In the genomic region with DNA sequence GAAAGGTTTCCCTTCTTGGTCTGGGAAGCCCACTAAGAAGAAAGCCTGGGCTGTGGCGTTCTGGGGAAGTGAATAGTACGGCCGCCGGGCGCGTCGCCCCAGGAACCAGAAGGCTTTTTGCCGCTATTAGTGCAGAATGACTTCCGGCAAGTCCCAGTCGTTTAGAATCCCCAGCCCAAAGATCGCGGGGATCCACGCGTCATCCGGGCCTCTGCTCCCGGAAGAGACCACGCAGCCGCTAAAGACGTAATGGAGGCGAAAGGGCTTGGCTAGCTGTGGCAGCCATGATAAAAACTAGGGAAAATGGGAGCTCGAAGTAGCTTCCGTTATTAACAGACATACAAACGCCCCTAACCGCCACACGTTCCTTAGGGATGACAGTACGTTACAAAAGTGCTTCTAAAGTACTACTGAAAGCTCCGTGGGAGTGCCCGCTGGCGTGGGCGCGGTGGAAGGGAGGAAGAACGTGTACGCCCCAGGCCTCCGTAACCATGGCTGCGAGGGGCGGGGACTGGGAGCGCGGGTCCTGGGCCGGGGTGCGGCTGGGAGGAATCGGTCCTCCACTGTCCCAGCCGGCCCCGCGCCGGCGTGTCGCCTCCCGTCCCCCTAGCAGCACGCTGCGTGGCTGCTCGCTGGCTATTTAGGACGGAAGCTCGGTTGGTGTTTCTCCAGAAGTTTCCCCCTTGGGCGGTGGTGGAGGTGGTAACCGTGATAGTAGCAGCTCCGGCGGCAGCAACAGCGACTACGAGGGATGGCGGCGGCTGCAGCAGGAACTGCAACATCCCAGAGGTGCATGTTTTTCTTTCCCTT, we compare ENCODE assay signal across 1 cellular context.
TF ChIP-seq lines count a peak whose summit lies in the region.

A gene (plus strand): TSS at position 667 of the 810 bp plus-strand sequence. CDS start 85 bp downstream, at position 752.

TF ChIP-seq in GM12878, 131 proteins besides CTCF, POLR2A, EP300 and RAD21 (continued from another document and continues in another):
- TF ChIP-seq, protein P1, sequence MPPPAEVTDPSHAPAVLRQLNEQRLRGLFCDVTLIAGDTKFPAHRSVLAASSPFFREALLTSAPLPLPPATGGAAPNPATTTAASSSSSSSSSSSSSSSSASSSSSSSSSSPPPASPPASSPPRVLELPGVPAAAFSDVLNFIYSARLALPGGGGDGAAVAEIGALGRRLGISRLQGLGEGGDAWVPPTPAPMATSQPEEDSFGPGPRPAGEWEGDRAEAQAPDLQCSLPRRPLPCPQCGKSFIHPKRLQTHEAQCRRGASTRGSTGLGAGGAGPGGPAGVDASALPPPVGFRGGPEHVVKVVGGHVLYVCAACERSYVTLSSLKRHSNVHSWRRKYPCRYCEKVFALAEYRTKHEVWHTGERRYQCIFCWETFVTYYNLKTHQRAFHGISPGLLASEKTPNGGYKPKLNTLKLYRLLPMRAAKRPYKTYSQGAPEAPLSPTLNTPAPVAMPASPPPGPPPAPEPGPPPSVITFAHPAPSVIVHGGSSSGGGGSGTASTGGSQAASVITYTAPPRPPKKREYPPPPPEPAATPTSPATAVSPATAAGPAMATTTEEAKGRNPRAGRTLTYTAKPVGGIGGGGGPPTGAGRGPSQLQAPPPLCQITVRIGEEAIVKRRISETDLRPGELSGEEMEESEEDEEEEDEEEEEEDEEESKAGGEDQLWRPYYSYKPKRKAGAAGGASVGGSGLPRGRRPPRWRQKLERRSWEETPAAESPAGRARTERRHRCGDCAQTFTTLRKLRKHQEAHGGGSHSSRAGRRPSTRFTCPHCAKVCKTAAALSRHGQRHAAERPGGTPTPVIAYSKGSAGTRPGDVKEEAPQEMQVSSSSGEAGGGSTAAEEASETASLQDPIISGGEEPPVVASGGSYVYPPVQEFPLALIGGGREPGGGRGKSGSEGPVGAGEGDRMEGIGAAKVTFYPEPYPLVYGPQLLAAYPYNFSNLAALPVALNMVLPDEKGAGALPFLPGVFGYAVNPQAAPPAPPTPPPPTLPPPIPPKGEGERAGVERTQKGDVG (CRISPR knock-in tag; IDR thresholded peaks at IDR 0.05): no peak
- TF ChIP-seq, protein P2, sequence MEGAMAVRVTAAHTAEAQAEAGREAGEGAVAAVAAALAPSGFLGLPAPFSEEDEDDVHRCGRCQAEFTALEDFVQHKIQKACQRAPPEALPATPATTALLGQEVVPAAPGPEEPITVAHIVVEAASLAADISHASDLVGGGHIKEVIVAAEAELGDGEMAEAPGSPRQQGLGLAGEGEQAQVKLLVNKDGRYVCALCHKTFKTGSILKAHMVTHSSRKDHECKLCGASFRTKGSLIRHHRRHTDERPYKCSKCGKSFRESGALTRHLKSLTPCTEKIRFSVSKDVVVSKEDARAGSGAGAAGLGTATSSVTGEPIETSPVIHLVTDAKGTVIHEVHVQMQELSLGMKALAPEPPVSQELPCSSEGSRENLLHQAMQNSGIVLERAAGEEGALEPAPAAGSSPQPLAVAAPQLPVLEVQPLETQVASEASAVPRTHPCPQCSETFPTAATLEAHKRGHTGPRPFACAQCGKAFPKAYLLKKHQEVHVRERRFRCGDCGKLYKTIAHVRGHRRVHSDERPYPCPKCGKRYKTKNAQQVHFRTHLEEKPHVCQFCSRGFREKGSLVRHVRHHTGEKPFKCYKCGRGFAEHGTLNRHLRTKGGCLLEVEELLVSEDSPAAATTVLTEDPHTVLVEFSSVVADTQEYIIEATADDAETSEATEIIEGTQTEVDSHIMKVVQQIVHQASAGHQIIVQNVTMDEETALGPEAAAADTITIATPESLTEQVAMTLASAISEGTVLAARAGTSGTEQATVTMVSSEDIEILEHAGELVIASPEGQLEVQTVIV (IDR thresholded peaks at IDR 0.05; ENCODE audit: borderline replicate concordance, partially characterized antibody): peak; percentile 36
- TF ChIP-seq, protein P3, sequence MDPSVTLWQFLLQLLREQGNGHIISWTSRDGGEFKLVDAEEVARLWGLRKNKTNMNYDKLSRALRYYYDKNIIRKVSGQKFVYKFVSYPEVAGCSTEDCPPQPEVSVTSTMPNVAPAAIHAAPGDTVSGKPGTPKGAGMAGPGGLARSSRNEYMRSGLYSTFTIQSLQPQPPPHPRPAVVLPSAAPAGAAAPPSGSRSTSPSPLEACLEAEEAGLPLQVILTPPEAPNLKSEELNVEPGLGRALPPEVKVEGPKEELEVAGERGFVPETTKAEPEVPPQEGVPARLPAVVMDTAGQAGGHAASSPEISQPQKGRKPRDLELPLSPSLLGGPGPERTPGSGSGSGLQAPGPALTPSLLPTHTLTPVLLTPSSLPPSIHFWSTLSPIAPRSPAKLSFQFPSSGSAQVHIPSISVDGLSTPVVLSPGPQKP (IDR thresholded peaks at IDR 0.05; ENCODE audit: low read depth, low read length): no peak; the same call in 1 of the 2 replicates
- no peak for TF ChIP-seq NFYA (IDR thresholded peaks at IDR 0.05; ENCODE audit: borderline replicate concordance, low read depth, low read length)
- TF ChIP-seq EED (IDR thresholded peaks at IDR 0.05; ENCODE audit: low read depth): peak; percentile 64
- TF ChIP-seq, protein P4, sequence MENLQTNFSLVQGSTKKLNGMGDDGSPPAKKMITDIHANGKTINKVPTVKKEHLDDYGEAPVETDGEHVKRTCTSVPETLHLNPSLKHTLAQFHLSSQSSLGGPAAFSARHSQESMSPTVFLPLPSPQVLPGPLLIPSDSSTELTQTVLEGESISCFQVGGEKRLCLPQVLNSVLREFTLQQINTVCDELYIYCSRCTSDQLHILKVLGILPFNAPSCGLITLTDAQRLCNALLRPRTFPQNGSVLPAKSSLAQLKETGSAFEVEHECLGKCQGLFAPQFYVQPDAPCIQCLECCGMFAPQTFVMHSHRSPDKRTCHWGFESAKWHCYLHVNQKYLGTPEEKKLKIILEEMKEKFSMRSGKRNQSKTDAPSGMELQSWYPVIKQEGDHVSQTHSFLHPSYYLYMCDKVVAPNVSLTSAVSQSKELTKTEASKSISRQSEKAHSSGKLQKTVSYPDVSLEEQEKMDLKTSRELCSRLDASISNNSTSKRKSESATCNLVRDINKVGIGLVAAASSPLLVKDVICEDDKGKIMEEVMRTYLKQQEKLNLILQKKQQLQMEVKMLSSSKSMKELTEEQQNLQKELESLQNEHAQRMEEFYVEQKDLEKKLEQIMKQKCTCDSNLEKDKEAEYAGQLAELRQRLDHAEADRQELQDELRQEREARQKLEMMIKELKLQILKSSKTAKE (IDR thresholded peaks at IDR 0.05; ENCODE audit: low read depth, poor library complexity, severe bottlenecking): peak; percentile 48
- TF ChIP-seq, protein P5, sequence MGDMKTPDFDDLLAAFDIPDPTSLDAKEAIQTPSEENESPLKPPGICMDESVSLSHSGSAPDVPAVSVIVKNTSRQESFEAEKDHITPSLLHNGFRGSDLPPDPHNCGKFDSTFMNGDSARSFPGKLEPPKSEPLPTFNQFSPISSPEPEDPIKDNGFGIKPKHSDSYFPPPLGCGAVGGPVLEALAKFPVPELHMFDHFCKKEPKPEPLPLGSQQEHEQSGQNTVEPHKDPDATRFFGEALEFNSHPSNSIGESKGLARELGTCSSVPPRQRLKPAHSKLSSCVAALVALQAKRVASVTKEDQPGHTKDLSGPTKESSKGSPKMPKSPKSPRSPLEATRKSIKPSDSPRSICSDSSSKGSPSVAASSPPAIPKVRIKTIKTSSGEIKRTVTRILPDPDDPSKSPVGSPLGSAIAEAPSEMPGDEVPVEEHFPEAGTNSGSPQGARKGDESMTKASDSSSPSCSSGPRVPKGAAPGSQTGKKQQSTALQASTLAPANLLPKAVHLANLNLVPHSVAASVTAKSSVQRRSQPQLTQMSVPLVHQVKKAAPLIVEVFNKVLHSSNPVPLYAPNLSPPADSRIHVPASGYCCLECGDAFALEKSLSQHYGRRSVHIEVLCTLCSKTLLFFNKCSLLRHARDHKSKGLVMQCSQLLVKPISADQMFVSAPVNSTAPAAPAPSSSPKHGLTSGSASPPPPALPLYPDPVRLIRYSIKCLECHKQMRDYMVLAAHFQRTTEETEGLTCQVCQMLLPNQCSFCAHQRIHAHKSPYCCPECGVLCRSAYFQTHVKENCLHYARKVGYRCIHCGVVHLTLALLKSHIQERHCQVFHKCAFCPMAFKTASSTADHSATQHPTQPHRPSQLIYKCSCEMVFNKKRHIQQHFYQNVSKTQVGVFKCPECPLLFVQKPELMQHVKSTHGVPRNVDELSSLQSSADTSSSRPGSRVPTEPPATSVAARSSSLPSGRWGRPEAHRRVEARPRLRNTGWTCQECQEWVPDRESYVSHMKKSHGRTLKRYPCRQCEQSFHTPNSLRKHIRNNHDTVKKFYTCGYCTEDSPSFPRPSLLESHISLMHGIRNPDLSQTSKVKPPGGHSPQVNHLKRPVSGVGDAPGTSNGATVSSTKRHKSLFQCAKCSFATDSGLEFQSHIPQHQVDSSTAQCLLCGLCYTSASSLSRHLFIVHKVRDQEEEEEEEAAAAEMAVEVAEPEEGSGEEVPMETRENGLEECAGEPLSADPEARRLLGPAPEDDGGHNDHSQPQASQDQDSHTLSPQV (IDR thresholded peaks at IDR 0.05): no peak
- peak; percentile 97 for TF ChIP-seq YY1 (IDR thresholded peaks at IDR 0.05; ENCODE audit: low read depth, low read length)
- peak; percentile 90 for TF ChIP-seq GABPA (IDR thresholded peaks at IDR 0.05; ENCODE audit: low read depth)
- peak; percentile 97 for TF ChIP-seq PML (IDR thresholded peaks at IDR 0.05; ENCODE audit: low read length)
- no peak for TF ChIP-seq MYB (IDR thresholded peaks at IDR 0.05; ENCODE audit: borderline replicate concordance, low read depth, low read length)
- TF ChIP-seq KAT2A (conservative IDR thresholded peaks at IDR 0.05; ENCODE audit: control insufficient read depth, low read depth, low read length): no peak
- TF ChIP-seq SMAD5 (IDR thresholded peaks at IDR 0.05; ENCODE audit: low read depth): peak; percentile 91
- TF ChIP-seq TBL1XR1 (IDR thresholded peaks at IDR 0.05; ENCODE audit: low read depth, low read length): no peak
- peak; percentile 52; the same call in 1 of the 2 replicates for TF ChIP-seq BRCA1 (IDR thresholded peaks at IDR 0.05; ENCODE audit: low read depth, low read length)
- TF ChIP-seq MXI1 (IDR thresholded peaks at IDR 0.05; ENCODE audit: low read depth, low read length): peak; percentile 82
- TF ChIP-seq, protein P6, sequence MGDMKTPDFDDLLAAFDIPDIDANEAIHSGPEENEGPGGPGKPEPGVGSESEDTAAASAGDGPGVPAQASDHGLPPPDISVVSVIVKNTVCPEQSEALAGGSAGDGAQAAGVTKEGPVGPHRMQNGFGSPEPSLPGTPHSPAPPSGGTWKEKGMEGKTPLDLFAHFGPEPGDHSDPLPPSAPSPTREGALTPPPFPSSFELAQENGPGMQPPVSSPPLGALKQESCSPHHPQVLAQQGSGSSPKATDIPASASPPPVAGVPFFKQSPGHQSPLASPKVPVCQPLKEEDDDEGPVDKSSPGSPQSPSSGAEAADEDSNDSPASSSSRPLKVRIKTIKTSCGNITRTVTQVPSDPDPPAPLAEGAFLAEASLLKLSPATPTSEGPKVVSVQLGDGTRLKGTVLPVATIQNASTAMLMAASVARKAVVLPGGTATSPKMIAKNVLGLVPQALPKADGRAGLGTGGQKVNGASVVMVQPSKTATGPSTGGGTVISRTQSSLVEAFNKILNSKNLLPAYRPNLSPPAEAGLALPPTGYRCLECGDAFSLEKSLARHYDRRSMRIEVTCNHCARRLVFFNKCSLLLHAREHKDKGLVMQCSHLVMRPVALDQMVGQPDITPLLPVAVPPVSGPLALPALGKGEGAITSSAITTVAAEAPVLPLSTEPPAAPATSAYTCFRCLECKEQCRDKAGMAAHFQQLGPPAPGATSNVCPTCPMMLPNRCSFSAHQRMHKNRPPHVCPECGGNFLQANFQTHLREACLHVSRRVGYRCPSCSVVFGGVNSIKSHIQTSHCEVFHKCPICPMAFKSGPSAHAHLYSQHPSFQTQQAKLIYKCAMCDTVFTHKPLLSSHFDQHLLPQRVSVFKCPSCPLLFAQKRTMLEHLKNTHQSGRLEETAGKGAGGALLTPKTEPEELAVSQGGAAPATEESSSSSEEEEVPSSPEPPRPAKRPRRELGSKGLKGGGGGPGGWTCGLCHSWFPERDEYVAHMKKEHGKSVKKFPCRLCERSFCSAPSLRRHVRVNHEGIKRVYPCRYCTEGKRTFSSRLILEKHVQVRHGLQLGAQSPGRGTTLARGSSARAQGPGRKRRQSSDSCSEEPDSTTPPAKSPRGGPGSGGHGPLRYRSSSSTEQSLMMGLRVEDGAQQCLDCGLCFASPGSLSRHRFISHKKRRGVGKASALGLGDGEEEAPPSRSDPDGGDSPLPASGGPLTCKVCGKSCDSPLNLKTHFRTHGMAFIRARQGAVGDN (IDR thresholded peaks at IDR 0.05): peak; percentile 50
- TF ChIP-seq RFX5 (IDR thresholded peaks at IDR 0.05; ENCODE audit: low read depth, low read length): no peak; the same call in none of the 2 replicates
- no peak for TF ChIP-seq CEBPB (IDR thresholded peaks at IDR 0.05; ENCODE audit: borderline replicate concordance in 1 of 2, low read depth in 2 of 2, low read length in 2 of 2)
- no peak for TF ChIP-seq HDAC2 (IDR thresholded peaks at IDR 0.05)
- peak; percentile 93 for TF ChIP-seq FOXK2 (IDR thresholded peaks at IDR 0.05)
- peak; percentile 94 for TF ChIP-seq IKZF1 (conservative IDR thresholded peaks at IDR 0.05)
- TF ChIP-seq, protein P7, sequence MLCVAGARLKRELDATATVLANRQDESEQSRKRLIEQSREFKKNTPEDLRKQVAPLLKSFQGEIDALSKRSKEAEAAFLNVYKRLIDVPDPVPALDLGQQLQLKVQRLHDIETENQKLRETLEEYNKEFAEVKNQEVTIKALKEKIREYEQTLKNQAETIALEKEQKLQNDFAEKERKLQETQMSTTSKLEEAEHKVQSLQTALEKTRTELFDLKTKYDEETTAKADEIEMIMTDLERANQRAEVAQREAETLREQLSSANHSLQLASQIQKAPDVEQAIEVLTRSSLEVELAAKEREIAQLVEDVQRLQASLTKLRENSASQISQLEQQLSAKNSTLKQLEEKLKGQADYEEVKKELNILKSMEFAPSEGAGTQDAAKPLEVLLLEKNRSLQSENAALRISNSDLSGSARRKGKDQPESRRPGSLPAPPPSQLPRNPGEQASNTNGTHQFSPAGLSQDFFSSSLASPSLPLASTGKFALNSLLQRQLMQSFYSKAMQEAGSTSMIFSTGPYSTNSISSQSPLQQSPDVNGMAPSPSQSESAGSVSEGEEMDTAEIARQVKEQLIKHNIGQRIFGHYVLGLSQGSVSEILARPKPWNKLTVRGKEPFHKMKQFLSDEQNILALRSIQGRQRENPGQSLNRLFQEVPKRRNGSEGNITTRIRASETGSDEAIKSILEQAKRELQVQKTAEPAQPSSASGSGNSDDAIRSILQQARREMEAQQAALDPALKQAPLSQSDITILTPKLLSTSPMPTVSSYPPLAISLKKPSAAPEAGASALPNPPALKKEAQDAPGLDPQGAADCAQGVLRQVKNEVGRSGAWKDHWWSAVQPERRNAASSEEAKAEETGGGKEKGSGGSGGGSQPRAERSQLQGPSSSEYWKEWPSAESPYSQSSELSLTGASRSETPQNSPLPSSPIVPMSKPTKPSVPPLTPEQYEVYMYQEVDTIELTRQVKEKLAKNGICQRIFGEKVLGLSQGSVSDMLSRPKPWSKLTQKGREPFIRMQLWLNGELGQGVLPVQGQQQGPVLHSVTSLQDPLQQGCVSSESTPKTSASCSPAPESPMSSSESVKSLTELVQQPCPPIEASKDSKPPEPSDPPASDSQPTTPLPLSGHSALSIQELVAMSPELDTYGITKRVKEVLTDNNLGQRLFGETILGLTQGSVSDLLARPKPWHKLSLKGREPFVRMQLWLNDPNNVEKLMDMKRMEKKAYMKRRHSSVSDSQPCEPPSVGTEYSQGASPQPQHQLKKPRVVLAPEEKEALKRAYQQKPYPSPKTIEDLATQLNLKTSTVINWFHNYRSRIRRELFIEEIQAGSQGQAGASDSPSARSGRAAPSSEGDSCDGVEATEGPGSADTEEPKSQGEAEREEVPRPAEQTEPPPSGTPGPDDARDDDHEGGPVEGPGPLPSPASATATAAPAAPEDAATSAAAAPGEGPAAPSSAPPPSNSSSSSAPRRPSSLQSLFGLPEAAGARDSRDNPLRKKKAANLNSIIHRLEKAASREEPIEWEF (IDR thresholded peaks at IDR 0.05; ENCODE audit: insufficient replicate concordance, low read depth, low read length): no peak
- peak; percentile 89 for TF ChIP-seq PAX8 (IDR thresholded peaks at IDR 0.05)
